In the genomic region with DNA sequence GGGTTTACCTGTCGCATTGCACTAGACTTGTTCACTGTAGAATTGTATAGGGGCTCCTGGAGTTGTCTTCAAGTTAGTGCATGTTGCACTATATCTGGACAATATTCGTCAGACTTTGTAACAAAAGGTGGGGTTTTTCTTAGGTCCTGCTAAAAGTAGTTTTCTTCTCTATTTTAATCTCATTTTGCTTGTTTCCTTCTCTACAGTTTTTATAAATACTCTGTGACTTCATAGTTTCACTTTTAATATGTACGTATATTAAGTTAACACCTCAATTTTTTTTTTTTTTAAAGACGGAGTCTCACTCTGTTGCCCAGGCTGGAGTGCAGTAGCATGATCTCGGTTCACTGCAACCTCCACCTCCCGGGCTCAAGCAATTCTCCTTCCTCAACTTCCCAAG, we compare ENCODE assay signal across 21 cellular contexts.
A peak's percentile ranks its signal among the peaks of the same experiment; 100 is the strongest.
DNase-seq lines count a peak whose midpoint lies in the region; ATAC-seq and TF ChIP-seq lines count a peak whose summit lies in the region.
"Had no signal": no experiment of that assay in that cellular context is flagged by ENCODE, and none has a peak within 500 bp of the region (broad histone marks: within the 10 kb centered on the region; RNA-seq: fewer than 3 reads in every experiment).

No MANE protein-coding gene starts in this region.

- DNase-seq in GM10266 (ENCODE audit: extremely low spot score) (peak; percentile 56), germinal center (ENCODE audit: low spot score) (peak; percentile 24), AG08395 (ENCODE audit: low spot score) (no peak), COLO829 (ENCODE audit: low spot score) (no peak)
- no peak for DNase-seq in activated naive CD8-positive, alpha-beta T cell treated with anti-CD3 and anti-CD28 coated beads, Interleukin-2, amount 50 U/mL, for 24 hours
- DNase-seq in central memory CD4-positive, alpha-beta T cell = no peak
- DNase-seq: activated CD4-positive, alpha-beta T cell treated with anti-CD3 and anti-CD28 coated beads, Interleukin-2, amount 50 U/mL, for 1 hour; caudate nucleus; hippocampal formation; NCI-H1105 treated with DMSO at 0.1 percent for 48 hours; NCI-H345; occipital lobe; Right ventricle myocardium superior; stimulated activated CD4-positive, alpha-beta T cell treated with anti-CD3 and anti-CD28 coated beads, Interleukin-1b, Interleukin-23, amount 100 ng/mL, for 48 hours; T1000 had no signal

- no peak overlapping the region for H3K4me3 Mint-ChIP-seq in activated naive CD8-positive, alpha-beta T cell treated with anti-CD3 and anti-CD28 coated beads, Interleukin-2, amount 50 U/mL, for 24 hours
- H3K4me3 Mint-ChIP-seq: activated T-helper 1 cell treated with anti-CD3 and anti-CD28 coated beads, Interleukin-12 subunit alpha, Interleukin-12 subunit beta, Interleukin-2, Interleukin-4 antibody, amounts not matched to agents 30 ng/mL and 10 ng/mL and 1 ng/mL, durations not matched to agents 14 hours and 24 hours and 36 hours; mesothelial cell of epicardium had no signal

- peaks cover 14% of the 10 kb centered on the region for H3K4me1 Mint-ChIP-seq in activated naive CD8-positive, alpha-beta T cell treated with anti-CD3 and anti-CD28 coated beads, Interleukin-2, amount 50 U/mL, for 24 hours
- H3K4me1 Mint-ChIP-seq: mesothelial cell of epicardium had no signal

- no peaks in the 10 kb centered on the region for H3K9me3 Mint-ChIP-seq in activated naive CD8-positive, alpha-beta T cell treated with anti-CD3 and anti-CD28 coated beads, Interleukin-2, amount 50 U/mL, for 24 hours

- peak; percentile 64 for ATAC-seq in GM18861 (IDR thresholded peaks at IDR 0.05; ENCODE audit: unreplicated experiment)
- ATAC-seq in HG02938 (IDR thresholded peaks at IDR 0.05; ENCODE audit: unreplicated experiment) = peak; percentile 47
- ATAC-seq in activated naive CD8-positive, alpha-beta T cell treated with anti-CD3 and anti-CD28 coated beads, Interleukin-2, amount 50 U/mL, for 24 hours = no peak
- ATAC-seq: K562, sciatic nerve had no signal

- no peak overlapping the region for H3K27ac Mint-ChIP-seq in activated naive CD8-positive, alpha-beta T cell treated with anti-CD3 and anti-CD28 coated beads, Interleukin-2, amount 50 U/mL, for 24 hours
- H3K27ac Mint-ChIP-seq: activated T-helper 1 cell treated with anti-CD3 and anti-CD28 coated beads, Interleukin-12 subunit alpha, Interleukin-12 subunit beta, Interleukin-2, Interleukin-4 antibody, amounts not matched to agents 30 ng/mL and 10 ng/mL and 1 ng/mL, durations not matched to agents 14 hours and 24 hours and 36 hours; mesothelial cell of epicardium had no signal

- no peaks in the 10 kb centered on the region for H3K36me3 Mint-ChIP-seq in activated naive CD8-positive, alpha-beta T cell treated with anti-CD3 and anti-CD28 coated beads, Interleukin-2, amount 50 U/mL, for 24 hours (ENCODE audit: low read depth)
- H3K36me3 Mint-ChIP-seq: mesothelial cell of epicardium had no signal

- no peak for TF ChIP-seq CTCF in GM10266 (IDR thresholded peaks at IDR 0.05; ENCODE audit: control insufficient read depth, insufficient read depth, low read depth, missing control alignments)

- H3K27me3 Mint-ChIP-seq in activated naive CD8-positive, alpha-beta T cell treated with anti-CD3 and anti-CD28 coated beads, Interleukin-2, amount 50 U/mL, for 24 hours = no peaks in the 10 kb centered on the region

Comparison
In these comparisons a context has a peak if more than half of its experiments do, and no peak if none do; other contexts are left out.
1. DNase-seq: peak in GM10266 (single experiment) and germinal center (single experiment); none in activated naive CD8-positive, alpha-beta T cell treated with anti-CD3 and anti-CD28 coated beads, Interleukin-2, amount 50 U/mL, for 24 hours (single experiment), central memory CD4-positive, alpha-beta T cell (single experiment), AG08395 (single experiment) and COLO829 (single experiment).